10 cellular contexts compared by ENCODE assay signal in genomic region chr1:230140221-230141001, GRCh38.
DNase-seq lines count a peak whose midpoint lies in the region; ATAC-seq and TF ChIP-seq lines count a peak whose summit lies in the region.
"Had no signal": no experiment of that assay in that cellular context is flagged by ENCODE, and none has a peak within 500 bp of the region (broad histone marks: within the 10 kb centered on the region; RNA-seq: fewer than 3 reads in every experiment).

No MANE protein-coding gene starts in this region.

- H3K9me3 ChIP-seq in Panc1 (ENCODE audit: control insufficient read depth, insufficient read depth, low read depth, low read length) = no peaks in the 10 kb centered on the region
- H3K9me3 ChIP-seq in trophoblast cell (ENCODE audit: insufficient read depth, low read depth, low read length) = peaks cover 2% of the 10 kb centered on the region
- H3K9me3 ChIP-seq: esophagus squamous epithelium had no signal

- CTCF ChIA-PET in Panc1 (lab: Charles Lee) = no interaction called here

- H3K9ac ChIP-seq in trophoblast cell (ENCODE audit: low read length) = no peak overlapping the region

- H3K79me1 ChIP-seq in trophoblast cell (ENCODE audit: low read length) = peaks cover 5% of the 10 kb centered on the region

- DNase-seq in HS-27A (ENCODE audit: low read depth) (peak; percentile 1), Panc1 (ENCODE audit: low read depth, low spot score) (no peak), fibroblast of mammary gland (ENCODE audit: low read depth) (peak; percentile 68), trophoblast cell (peak; percentile 35 to 39), OCI-M2 (lab: John Stamatoyannopoulos, UW; ENCODE audit: unreplicated experiment) (no peak), hippocampal formation (lab: John Stamatoyannopoulos, UW) (no peak)
- DNase-seq: esophagus squamous epithelium had no signal

- no TSS peak for BruUV-seq in Panc1 (replicated peaks; lab: Mats Ljungman, UMichigan)

- no peaks in the 10 kb centered on the region for H3K4me1 ChIP-seq in Panc1 (ENCODE audit: control insufficient read depth, insufficient read depth, low read length)
- peaks cover 15 to 16% of the 10 kb centered on the region in 2 experiments for H3K4me1 ChIP-seq in trophoblast cell (ENCODE audit: control insufficient read depth in 1 of 2, insufficient read depth in 2 of 2, low read length in 2 of 2)

- peaks cover 10% of the 10 kb centered on the region for H3K79me2 ChIP-seq in trophoblast cell (ENCODE audit: control insufficient read depth, insufficient read depth, low read length, poor library complexity)

- ATAC-seq in Panc1 = 0 out of 2 replicates have a peak, but pooled peaks have one; percentile 17
- no peak for ATAC-seq in HG02678 (IDR thresholded peaks at IDR 0.05; ENCODE audit: unreplicated experiment)
- no peak for ATAC-seq in GM19351 (IDR thresholded peaks at IDR 0.05; ENCODE audit: unreplicated experiment)

- H3K23ac ChIP-seq in trophoblast cell (ENCODE audit: low read length) = no peak overlapping the region

- POLR2A ChIA-PET in Panc1 (lab: Charles Lee) = no interaction called here

- no CpG with 5 or more reads among the region's 11 CpGs for WGBS in trophoblast cell (ENCODE audit: extremely low coverage, insufficient coverage, insufficient read length)

- intact Hi-C loops in Panc1 (cut with micrococcal nuclease; ENCODE audit: unreplicated experiment) = no loop called here

- no peaks in the 10 kb centered on the region for H3K36me3 ChIP-seq in Panc1 (ENCODE audit: control insufficient read depth, insufficient read depth, low read length)
- H3K36me3 ChIP-seq in trophoblast cell (ENCODE audit: control insufficient read depth in 1 of 2, insufficient read depth in 2 of 2, low read length in 2 of 2) = peaks cover 0 to 7% of the 10 kb centered on the region in 2 experiments

- H3K4me2 ChIP-seq in trophoblast cell (ENCODE audit: low read length) = no peak overlapping the region

- peak overlapping the region; percentile 66 for H2BK120ac ChIP-seq in trophoblast cell (ENCODE audit: insufficient read depth, low read length, poor library complexity)

- H2AK5ac ChIP-seq in trophoblast cell (ENCODE audit: low read length) = peak overlapping the region; percentile 76

- peak overlapping the region; percentile 79 for H4K8ac ChIP-seq in trophoblast cell (ENCODE audit: low read depth, low read length)

- H3K27me3 ChIP-seq in Panc1 (ENCODE audit: control insufficient read depth, insufficient read depth, low read length) (no peaks in the 10 kb centered on the region), trophoblast cell (ENCODE audit: insufficient read depth, low read length) (no peaks in the 10 kb centered on the region)
- H3K27me3 ChIP-seq: esophagus squamous epithelium had no signal

- no peak overlapping the region for H3K27ac ChIP-seq in Panc1 (ENCODE audit: low read length)
- H3K27ac ChIP-seq in trophoblast cell (ENCODE audit: low read depth, low read length) = peak overlapping the region; percentile 38
- H3K27ac ChIP-seq: esophagus squamous epithelium had no signal

- in situ Hi-C loops in Panc1 (cut with HindIII; ENCODE audit: low pct_unique_long_range_greater_than_20kb, low sequenced_read_pairs) = no loop called here

- peak overlapping the region; percentile 70 for H2BK5ac ChIP-seq in trophoblast cell (ENCODE audit: low read depth, low read length, poor library complexity)

- H4K91ac ChIP-seq in trophoblast cell (ENCODE audit: low read depth, low read length) = peak overlapping the region; percentile 79

- peak overlapping the region; percentile 94 for H3K18ac ChIP-seq in trophoblast cell (ENCODE audit: low read length)

- peak overlapping the region; percentile 50 for H2AFZ ChIP-seq in trophoblast cell (ENCODE audit: insufficient read depth, low read length, poor library complexity)

- peak overlapping the region; percentile 80 for H3K4ac ChIP-seq in trophoblast cell (ENCODE audit: low read depth, low read length)

- TF ChIP-seq CTCF in Panc1 (IDR thresholded peaks at IDR 0.05) (no peak), fibroblast of mammary gland (conservative IDR thresholded peaks at IDR 0.05; ENCODE audit: control insufficient read depth, insufficient read depth, low read depth, low read length) (no peak)

- H3K4me3 ChIP-seq in Panc1 (ENCODE audit: low read depth in 2 of 2, low read length in 2 of 2) (no peak overlapping the region), fibroblast of mammary gland (ENCODE audit: control insufficient read depth, low read depth, low read length) (no peak overlapping the region), trophoblast cell (ENCODE audit: low read depth, low read length) (no peak overlapping the region)
- H3K4me3 ChIP-seq: esophagus squamous epithelium, GM12878 had no signal

- H2BK12ac ChIP-seq in trophoblast cell (ENCODE audit: low read length) = peak overlapping the region; percentile 63

- peak overlapping the region; percentile 79 for H3K14ac ChIP-seq in trophoblast cell (ENCODE audit: low read length)

- no peak overlapping the region for H4K12ac ChIP-seq in trophoblast cell (ENCODE audit: low read depth, low read length)

Comparison
In these comparisons a context has a peak if more than half of its experiments do, and no peak if none do; other contexts are left out.
1. DNase-seq: peak in HS-27A (single experiment), fibroblast of mammary gland (single experiment) and trophoblast cell (2 of 2); none in Panc1 (single experiment), OCI-M2 (single experiment) and hippocampal formation (0 of 2).